Comparison of ENCODE assay signal across 1 cellular context in genomic region chr5:114909424-114909823, GRCh38.
TF ChIP-seq lines count a peak whose summit lies in the region.

No MANE protein-coding gene starts in this region.

TF ChIP-seq in GM12878, 131 proteins besides CTCF, POLR2A, EP300 and RAD21 (continued from another document):
- TF ChIP-seq BMI1 (IDR thresholded peaks at IDR 0.05; ENCODE audit: borderline replicate concordance) = no peak
- TF ChIP-seq CEBPZ (IDR thresholded peaks at IDR 0.05; ENCODE audit: low read depth, low read length) = no peak
- TF ChIP-seq NFXL1 (IDR thresholded peaks at IDR 0.05; ENCODE audit: borderline replicate concordance) = no peak
- no peak for TF ChIP-seq NFYA (IDR thresholded peaks at IDR 0.05; ENCODE audit: borderline replicate concordance, low read depth, low read length)
- TF ChIP-seq BACH1 (IDR thresholded peaks at IDR 0.05; ENCODE audit: borderline replicate concordance) = no peak
- peak; percentile 13; the same call in 1 of the 2 replicates for TF ChIP-seq ATF7 (IDR thresholded peaks at IDR 0.05; ENCODE audit: low read depth)
- TF ChIP-seq BCLAF1 (IDR thresholded peaks at IDR 0.05) = no peak
- no peak for TF ChIP-seq PAX5 (IDR thresholded peaks at IDR 0.05; ENCODE audit: borderline replicate concordance, low read depth, low read length)
- no peak for TF ChIP-seq NFIC (IDR thresholded peaks at IDR 0.05; ENCODE audit: low read depth, low read length)
